1 cellular context compared by ENCODE assay signal in the genomic region with DNA sequence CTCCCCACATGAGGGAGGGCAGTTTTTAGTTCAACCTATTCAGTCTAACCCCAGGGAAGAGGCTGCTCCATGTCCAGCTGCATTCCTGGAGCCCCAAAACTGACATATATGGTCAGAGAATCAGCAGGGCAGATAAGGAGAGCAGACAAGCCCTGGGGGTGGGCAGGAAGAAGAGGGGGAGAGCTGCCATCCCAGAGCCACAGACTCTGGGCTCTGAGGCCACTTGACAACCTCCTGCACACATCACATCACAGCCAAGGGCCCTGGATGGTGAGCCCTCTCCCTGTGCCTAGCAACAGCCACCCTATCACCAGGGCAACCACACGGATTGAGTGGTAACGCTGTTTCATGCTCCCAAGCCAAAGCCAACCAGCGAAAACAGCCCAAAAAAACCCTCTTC.
TF ChIP-seq lines count a peak whose summit lies in the region.

No MANE protein-coding gene starts in this region.

TF ChIP-seq in K562, 482 proteins besides CTCF, POLR2A, EP300 and RAD21:
- TF ChIP-seq RFX1 (IDR thresholded peaks at IDR 0.05) (peak; percentile 71), SRSF1 (IDR thresholded peaks at IDR 0.05; ENCODE audit: low read depth, low read length) (no peak)
- TF ChIP-seq, protein P1, sequence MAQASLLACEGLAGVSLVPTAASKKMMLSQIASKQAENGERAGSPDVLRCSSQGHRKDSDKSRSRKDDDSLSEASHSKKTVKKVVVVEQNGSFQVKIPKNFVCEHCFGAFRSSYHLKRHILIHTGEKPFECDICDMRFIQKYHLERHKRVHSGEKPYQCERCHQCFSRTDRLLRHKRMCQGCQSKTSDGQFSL (CRISPR knock-in tag; IDR thresholded peaks at IDR 0.05), result no peak
- TF ChIP-seq, protein P1 (tag; IDR thresholded peaks at IDR 0.05), result no peak
